8 cellular contexts compared by ENCODE assay signal in the genomic region with DNA sequence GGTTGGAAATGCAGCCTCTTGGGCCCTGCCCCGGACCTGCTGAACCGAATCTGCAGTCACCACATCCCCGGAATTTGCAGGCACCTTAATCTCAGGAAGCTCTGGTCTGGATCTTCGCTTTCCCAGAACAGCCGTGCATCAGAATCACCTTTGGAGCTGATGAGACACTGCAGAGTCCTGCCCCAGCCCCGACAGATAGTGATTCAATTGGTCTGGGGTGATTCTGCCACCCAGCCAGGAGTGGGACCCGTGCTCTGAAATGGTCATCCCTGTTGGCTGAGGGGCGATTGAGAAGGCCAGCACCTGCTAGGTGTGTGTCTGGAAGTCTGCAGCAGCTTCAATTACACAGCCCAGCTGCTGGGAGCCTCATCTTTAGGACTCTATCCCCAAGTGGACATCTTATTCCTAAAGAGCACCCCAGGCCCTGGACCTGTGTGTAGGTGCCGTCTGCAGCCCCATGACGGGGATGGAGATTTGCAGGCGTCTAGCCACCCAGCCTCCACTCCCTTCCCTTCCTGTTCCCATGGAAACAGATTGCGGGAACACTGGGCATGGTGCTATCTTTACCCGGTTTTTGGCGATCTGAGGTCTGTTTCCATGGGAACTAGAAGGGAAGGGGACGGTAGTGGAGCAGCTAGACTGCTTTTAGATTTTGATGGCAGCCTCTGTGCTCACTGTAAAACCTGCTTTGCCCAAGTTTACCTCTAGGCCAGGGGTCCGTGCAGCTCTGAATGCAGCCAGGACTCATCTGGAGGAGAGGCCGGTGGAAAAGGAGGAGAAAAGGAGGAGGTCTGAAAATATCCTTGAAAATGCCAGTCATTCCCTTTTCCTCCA.
DNase-seq lines count a peak whose midpoint lies in the region; ATAC-seq lines count a peak whose summit lies in the region.

No MANE protein-coding gene starts in this region.

- H3K4me1 ChIP-seq in rectal smooth muscle tissue (ENCODE audit: control insufficient read depth, insufficient read depth, low read length) = peaks cover 11% of the 10 kb centered on the region

- H3K27ac ChIP-seq in rectal smooth muscle tissue (ENCODE audit: low read depth, low read length) = peak overlapping the region; percentile 11

- no peaks in the 10 kb centered on the region for H3K36me3 ChIP-seq in rectal smooth muscle tissue (ENCODE audit: control insufficient read depth, insufficient read depth, low read length)

- H3K9ac ChIP-seq in rectal smooth muscle tissue (ENCODE audit: low read length) = no peak overlapping the region

- ATAC-seq in GM21528 (IDR thresholded peaks at IDR 0.05; ENCODE audit: low FRiP score, unreplicated experiment) = peak; percentile 8
- no peak for ATAC-seq in GM18517 (IDR thresholded peaks at IDR 0.05; ENCODE audit: unreplicated experiment)

- DNase-seq in NCI-H2227 treated with DMSO at 0.1 percent for 48 hours (lab: John Stamatoyannopoulos, UW) (peak; percentile 79), dermis blood vessel endothelial cell (peak; percentile 61), iPS-NIHi7 (ENCODE audit: extremely low spot score) (no peak), NOMO-1 treated with dmso at 0.1 percent for 144 hours (lab: John Stamatoyannopoulos, UW; ENCODE audit: unreplicated experiment) (no peak), DMS153 treated with DMSO at 0.1 percent for 48 hours (lab: John Stamatoyannopoulos, UW; ENCODE audit: unreplicated experiment) (no peak)

- H3K27me3 ChIP-seq in rectal smooth muscle tissue (ENCODE audit: control insufficient read depth, insufficient read depth, low read length) = no peaks in the 10 kb centered on the region

- no peak overlapping the region for H3K4me3 ChIP-seq in rectal smooth muscle tissue (ENCODE audit: low read length)

Comparison
In these comparisons a context has a peak if more than half of its experiments do, and no peak if none do; other contexts are left out.
1. DNase-seq: peak in NCI-H2227 treated with DMSO at 0.1 percent for 48 hours (single experiment) and dermis blood vessel endothelial cell (single experiment); none in iPS-NIHi7 (single experiment), NOMO-1 treated with dmso at 0.1 percent for 144 hours (single experiment) and DMS153 treated with DMSO at 0.1 percent for 48 hours (single experiment).